ENCODE assay signal across 1 cellular context in the genomic region with DNA sequence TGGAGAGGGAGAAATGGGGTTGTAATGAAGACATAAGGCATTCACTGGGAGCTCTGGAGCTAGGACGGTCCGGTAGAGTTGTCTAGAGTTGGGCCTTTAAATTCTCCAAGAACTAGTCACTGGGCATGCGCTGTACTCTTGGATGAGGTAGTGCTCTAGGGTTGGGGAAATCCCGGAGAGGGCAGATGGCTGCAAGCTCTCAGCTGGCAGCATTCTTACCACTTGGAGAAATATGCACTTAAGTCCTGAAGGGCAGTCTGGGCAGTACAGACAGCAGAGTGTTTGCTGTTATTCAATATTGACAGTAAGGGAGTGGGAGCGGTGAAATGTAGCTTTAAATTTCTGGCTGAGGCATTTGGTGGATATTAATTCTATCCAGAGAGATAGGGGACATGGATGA.
TF ChIP-seq lines count a peak whose summit lies in the region.

No MANE protein-coding gene starts in this region.

TF ChIP-seq in HepG2, 621 proteins besides CTCF, POLR2A, EP300 and RAD21 (continued from another document):
- TF ChIP-seq, protein P1, sequence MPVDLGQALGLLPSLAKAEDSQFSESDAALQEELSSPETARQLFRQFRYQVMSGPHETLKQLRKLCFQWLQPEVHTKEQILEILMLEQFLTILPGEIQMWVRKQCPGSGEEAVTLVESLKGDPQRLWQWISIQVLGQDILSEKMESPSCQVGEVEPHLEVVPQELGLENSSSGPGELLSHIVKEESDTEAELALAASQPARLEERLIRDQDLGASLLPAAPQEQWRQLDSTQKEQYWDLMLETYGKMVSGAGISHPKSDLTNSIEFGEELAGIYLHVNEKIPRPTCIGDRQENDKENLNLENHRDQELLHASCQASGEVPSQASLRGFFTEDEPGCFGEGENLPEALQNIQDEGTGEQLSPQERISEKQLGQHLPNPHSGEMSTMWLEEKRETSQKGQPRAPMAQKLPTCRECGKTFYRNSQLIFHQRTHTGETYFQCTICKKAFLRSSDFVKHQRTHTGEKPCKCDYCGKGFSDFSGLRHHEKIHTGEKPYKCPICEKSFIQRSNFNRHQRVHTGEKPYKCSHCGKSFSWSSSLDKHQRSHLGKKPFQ (CRISPR knock-in tag; IDR thresholded peaks at IDR 0.05; ENCODE audit: insufficient replicate concordance) = no peak
- TF ChIP-seq ZMYM3 (CRISPR knock-in tag; IDR thresholded peaks at IDR 0.05) (no peak), ZNF709 (CRISPR knock-in tag; IDR thresholded peaks at IDR 0.05) (no peak), NFE2L2 (IDR thresholded peaks at IDR 0.05; ENCODE audit: low read length) (no peak), ZNF530 (CRISPR knock-in tag; IDR thresholded peaks at IDR 0.05; ENCODE audit: low read depth) (no peak), ZNF225 (CRISPR knock-in tag; IDR thresholded peaks at IDR 0.05) (no peak), ZNF44 (CRISPR knock-in tag; IDR thresholded peaks at IDR 0.05) (no peak), ZNF562 (CRISPR knock-in tag; IDR thresholded peaks at IDR 0.05; ENCODE audit: borderline replicate concordance) (no peak), SPEN (CRISPR knock-in tag; IDR thresholded peaks at IDR 0.05; ENCODE audit: low read depth) (no peak), ZFAT (CRISPR knock-in tag; conservative IDR thresholded peaks at IDR 0.05) (no peak), ETV5 (CRISPR knock-in tag; IDR thresholded peaks at IDR 0.05; ENCODE audit: borderline replicate concordance) (no peak), SRF (IDR thresholded peaks at IDR 0.05; ENCODE audit: low read depth, low read length) (no peak), NR2F6 (IDR thresholded peaks at IDR 0.05) (no peak), NR2F6 (CRISPR knock-in tag; IDR thresholded peaks at IDR 0.05) (no peak), BORCS8-MEF2B (CRISPR knock-in tag; IDR thresholded peaks at IDR 0.05) (no peak), NBN (conservative IDR thresholded peaks at IDR 0.05) (no peak)
